Comparison of ENCODE assay signal across 8 cellular contexts in the genomic region with DNA sequence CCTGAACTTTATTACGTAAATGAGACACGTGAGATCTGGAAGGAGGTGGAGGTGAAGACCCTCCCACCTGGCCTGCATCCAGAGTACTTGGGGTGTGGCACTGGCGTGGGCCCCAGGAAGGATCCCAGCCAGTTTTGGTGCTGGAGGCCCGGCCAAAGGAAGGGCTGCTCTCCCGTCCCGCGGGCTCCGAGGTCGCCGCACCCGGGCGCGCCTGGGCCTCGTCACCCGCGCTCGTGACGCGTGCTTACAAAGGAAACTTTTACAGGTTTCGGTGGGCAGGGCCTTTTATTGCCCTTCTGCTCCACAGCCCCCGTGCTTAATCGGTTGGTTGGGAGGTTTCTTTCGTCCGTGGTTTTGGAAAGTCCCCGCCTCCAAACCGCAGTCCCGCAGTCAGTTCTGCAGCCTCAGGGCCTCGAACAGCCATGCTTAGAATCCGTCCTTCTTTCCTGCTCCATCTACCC. TPM values are rescaled to one million over a fixed set of nuclear protein-coding genes. Genes with fewer than 3 reads are reported as not detected.
DNase-seq lines count a peak whose midpoint lies in the region; TF ChIP-seq lines count a peak whose summit lies in the region.

No MANE protein-coding gene starts in this region.

- H2BK12ac ChIP-seq in H9 (ENCODE audit: insufficient read length, low read depth, low read length), result no peak overlapping the region

- peaks cover 23 to 38% of the 10 kb centered on the region in 2 experiments for H3K4me1 Mint-ChIP-seq in H9

- no peaks in the 10 kb centered on the region for H3K79me1 ChIP-seq in H9 (ENCODE audit: insufficient read depth, low read depth, low read length, poor library complexity, severe bottlenecking)
- no peaks in the 10 kb centered on the region for H3K79me1 ChIP-seq in mesendoderm (ENCODE audit: low read length)

- no peaks in the 10 kb centered on the region for H3K36me3 ChIP-seq in mesendoderm (ENCODE audit: control insufficient read depth, insufficient read depth, low read length)

- H4K8ac ChIP-seq in H9 (replicated peaks; ENCODE audit: insufficient read length, low read depth, low read length), result no peak overlapping the region
- no peak overlapping the region for H4K8ac ChIP-seq in mesendoderm (ENCODE audit: low read depth, low read length)

- no peaks in the 10 kb centered on the region for H4K20me1 ChIP-seq in H9 (ENCODE audit: control insufficient read depth, insufficient read depth, insufficient read length)

- H4K5ac ChIP-seq in H9 (ENCODE audit: insufficient read length, low read depth, low read length) (no peak overlapping the region), mesendoderm (ENCODE audit: low read length) (no peak overlapping the region)

- no peak overlapping the region for H2BK5ac ChIP-seq in H9 (ENCODE audit: insufficient read length, low read length)
- no peak overlapping the region for H2BK5ac ChIP-seq in mesendoderm (ENCODE audit: low read length)

- H3K27ac ChIP-seq in H9 (ENCODE audit: insufficient read length, low read depth, low read length) (no peak overlapping the region), mesendoderm (ENCODE audit: low read depth, low read length) (no peak overlapping the region)

- no peak overlapping the region for H2AFZ ChIP-seq in H9 (ENCODE audit: low read length)

- H3K4me2 ChIP-seq in H9 (ENCODE audit: insufficient read depth, insufficient read length, low read length) (peak overlapping the region; percentile 78), mesendoderm (ENCODE audit: low read length) (peak overlapping the region; percentile 89)

- peak overlapping the region; percentile 31 to 43 for H3K4me3 ChIP-seq in cardiac fibroblast (replicated peaks in 1 of 2; ENCODE audit: low read depth in 2 of 2, low read length in 2 of 2)
- H3K4me3 ChIP-seq in mesendoderm (ENCODE audit: low read length), result peak overlapping the region; percentile 2

- no peaks in the 10 kb centered on the region for H3K36me3 Mint-ChIP-seq in H9 (ENCODE audit: insufficient read depth in 1 of 3, low read depth in 3 of 3)

- H3K4me1 ChIP-seq in H9 (ENCODE audit: insufficient read depth, low read length) (no peaks in the 10 kb centered on the region; the same call in 1 of the 2 replicates), mesendoderm (ENCODE audit: control insufficient read depth, low read depth, low read length) (peaks cover 2% of the 10 kb centered on the region)

- H3K79me2 ChIP-seq in H9 (ENCODE audit: insufficient read depth, low read length), result no peaks in the 10 kb centered on the region
- no peaks in the 10 kb centered on the region for H3K79me2 ChIP-seq in mesendoderm (ENCODE audit: control insufficient read depth, insufficient read depth, low read length)

- H3K56ac ChIP-seq in H9 (ENCODE audit: insufficient read length, low read depth, low read length) (no peak overlapping the region), mesendoderm (ENCODE audit: low read length) (peak overlapping the region; percentile 57)

- no peak overlapping the region for H3K9ac ChIP-seq in H9 (ENCODE audit: extremely low read depth, insufficient read length, low read length)
- H3K9ac ChIP-seq in mesendoderm (ENCODE audit: low read length), result peak overlapping the region; percentile 49

- H2BK120ac ChIP-seq in H9 (ENCODE audit: low read depth, low read length, poor library complexity, severe bottlenecking) (no peak overlapping the region), mesendoderm (ENCODE audit: low read depth, low read length) (no peak overlapping the region)

- no peak overlapping the region for H3K27ac Mint-ChIP-seq in H9

- peaks cover 4% of the 10 kb centered on the region for H3K23me2 ChIP-seq in H9 (ENCODE audit: insufficient read length, low read depth, low read length, poor library complexity, severe bottlenecking)

- H3K4me3 Mint-ChIP-seq in H9, result peak overlapping the region; percentile 45 to 75; a peak in 4 of 5 replicates

- no CpG with 5 or more reads among the region's 29 CpGs for WGBS in H9 (ENCODE audit: extremely low coverage, insufficient read length, low lambda C conversion rate)
- no CpG with 5 or more reads among the region's 29 CpGs for WGBS in mesendoderm (ENCODE audit: extremely low coverage, insufficient coverage, low lambda C conversion rate)

- H3K14ac ChIP-seq in H9 (ENCODE audit: insufficient read depth, low read length), result no peak overlapping the region

- H2BK20ac ChIP-seq in H9 (ENCODE audit: low read depth, low read length, poor library complexity, severe bottlenecking), result no peak overlapping the region

- H4K91ac ChIP-seq in H9 (ENCODE audit: insufficient read length, low read depth, low read length), result no peak overlapping the region

- peaks cover 6 to 10% of the 10 kb centered on the region in 2 experiments for H3K9me3 Mint-ChIP-seq in H9

- peaks cover 97% of the 10 kb centered on the region for H3K27me3 Mint-ChIP-seq in H9 (ENCODE audit: low read depth)

- H3K27me3 ChIP-seq in H9 (ENCODE audit: insufficient read depth, low read length) (peaks cover 61% of the 10 kb centered on the region), mesendoderm (ENCODE audit: insufficient read depth, low read length, poor library complexity) (peaks cover 48% of the 10 kb centered on the region)

- no peak overlapping the region for H2AK5ac ChIP-seq in H9 (ENCODE audit: insufficient read length, low read length)
- no peak overlapping the region for H2AK5ac ChIP-seq in mesendoderm (ENCODE audit: low read length)

- H3K18ac ChIP-seq in H9 (ENCODE audit: insufficient read length, low read depth, low read length) (no peak overlapping the region), mesendoderm (ENCODE audit: low read length) (no peak overlapping the region)

- H3K9me3 ChIP-seq in H9 (ENCODE audit: control insufficient read depth, low read depth, low read length), result no peaks in the 10 kb centered on the region

- no peak overlapping the region for H3T11ph ChIP-seq in H9 (ENCODE audit: low read length)

- no peak overlapping the region for H2BK15ac ChIP-seq in H9 (ENCODE audit: low read depth, low read length)
- H2BK15ac ChIP-seq in mesendoderm (replicated peaks; ENCODE audit: low read depth), result no peak overlapping the region

- DNase-seq in GM03348 (ENCODE audit: low spot score) (peak; percentile 47), H9 (peak; percentile 53), RPMI8226 (peak; percentile 70), cardiac fibroblast (ENCODE audit: low read depth in 2 of 2) (peak; percentile 73 to 81), mesendoderm (peak; percentile 18), NCI-H2107 (lab: John Stamatoyannopoulos, UW) (no peak), OCI-M2 (lab: John Stamatoyannopoulos, UW; ENCODE audit: unreplicated experiment) (no peak)
- DNase-seq in stimulated activated naive CD4-positive, alpha-beta T cell treated with Interleukin-2 at 50 U/mL for 16 hours (lab: John Stamatoyannopoulos, UW), result peak; percentile 61

- TF ChIP-seq CTCF in H9 (conservative IDR thresholded peaks at IDR 0.05) (no peak), cardiac fibroblast (IDR thresholded peaks at IDR 0.05; ENCODE audit: low read depth, low read length) (no peak)

- H3K23ac ChIP-seq in H9 (ENCODE audit: insufficient read length, low read depth, low read length) (no peak overlapping the region), mesendoderm (ENCODE audit: low read length) (no peak overlapping the region)

- no peak overlapping the region for H3K4ac ChIP-seq in H9 (ENCODE audit: low read depth, low read length)
- H3K4ac ChIP-seq in mesendoderm (ENCODE audit: low read depth, low read length), result no peak overlapping the region

RNA-seq across cellular contexts. Expression of gene CDKN2A, which starts 29.2 kb away (rescaled TPM):
- total RNA-seq in H9 (2021), result 0.35 TPM in 1 of 2 replicates, not detected in the other
- 1.2 TPM for polyA plus RNA-seq in mesendoderm (2013, experiment 1 of 2)
- 1.2 TPM for polyA plus RNA-seq in mesendoderm (2013, experiment 2 of 2)

RNA-seq across cellular contexts. Expression of gene CDKN2B-AS1, which starts 29.6 kb away (rescaled TPM):
- total RNA-seq in H9 (2021), result not detected in 2 replicates
- 0.10 TPM for polyA plus RNA-seq in mesendoderm (2013, experiment 1 of 2)
- polyA plus RNA-seq in mesendoderm (2013, experiment 2 of 2), result 0.06 TPM

RNA-seq across cellular contexts. Expression of gene CDKN2B, which starts 44.1 kb away (rescaled TPM):
- 0.13 and 0.48 TPM in 2 replicates for total RNA-seq in H9 (2021)
- 1.0 TPM for polyA plus RNA-seq in mesendoderm (2013, experiment 1 of 2)
- 1.3 TPM for polyA plus RNA-seq in mesendoderm (2013, experiment 2 of 2)

Comparison
In these comparisons a context has a peak if more than half of its experiments do, and no peak if none do; other contexts are left out.
1. DNase-seq: peak in GM03348 (single experiment), H9 (single experiment), RPMI8226 (single experiment), cardiac fibroblast (2 of 2), mesendoderm (single experiment) and stimulated activated naive CD4-positive, alpha-beta T cell treated with Interleukin-2 at 50 U/mL for 16 hours (single experiment); none in NCI-H2107 (single experiment) and OCI-M2 (single experiment).